Comparison of ENCODE assay signal across 9 cellular contexts in the genomic region with DNA sequence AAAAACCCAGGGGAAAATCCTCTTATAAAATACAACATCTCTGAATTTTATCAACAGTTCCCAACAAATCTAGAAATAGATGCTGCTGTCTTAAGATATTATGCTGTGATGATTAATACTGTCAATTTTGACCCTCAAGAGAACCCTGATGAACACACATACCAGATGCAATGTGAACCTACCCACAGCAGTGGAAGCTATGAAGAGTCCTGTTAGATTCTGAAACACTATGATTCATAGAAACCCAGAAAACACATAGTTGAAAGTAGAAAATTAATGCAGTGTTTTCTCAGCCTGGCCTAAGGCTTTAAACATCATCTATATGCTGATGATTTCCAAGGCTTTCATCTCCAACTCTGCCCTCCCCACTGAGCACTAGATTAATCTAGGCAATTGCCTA.
"Had no signal": no experiment of that assay in that cellular context is flagged by ENCODE, and none has a peak within 500 bp of the region (broad histone marks: within the 10 kb centered on the region; RNA-seq: fewer than 3 reads in every experiment).

No MANE protein-coding gene starts in this region.

- H3K4me3 Mint-ChIP-seq: HFFc6 had no signal

- DNase-seq: GM23248, GOT3, H7, HFFc6, IMR-90 had no signal

- H3K36me3 ChIP-seq: HAP-1 had no signal

- H2AFZ ChIP-seq: GM23248 had no signal

- H3K9me3 ChIP-seq: HAP-1 had no signal

- H3K9ac ChIP-seq: GM23248 had no signal

- H3K4me1 ChIP-seq: HAP-1 had no signal

- H3K27ac ChIP-seq: GM23248, HL-60 had no signal

- ATAC-seq: HCT116, K562 had no signal

- H3K4me3 ChIP-seq: GM23248, HAP-1, K562 had no signal

- H3K27ac Mint-ChIP-seq: HFFc6 had no signal
